8 cellular contexts compared by ENCODE assay signal in genomic region chr16:2223375-2224182, GRCh38. TPM values are rescaled to one million over a fixed set of nuclear protein-coding genes. Genes with fewer than 3 reads are reported as not detected.
DNase-seq lines count a peak whose midpoint lies in the region; ATAC-seq and TF ChIP-seq lines count a peak whose summit lies in the region.

E4F1 (plus strand) TSS chr16:2223591; CDS start chr16:2223614, 23 bp downstream.

- intact Hi-C loops in activated CD4-positive, alpha-beta T cell treated with anti-CD3 and anti-CD28 coated beads, Interleukin-2, amount 10 ng/mL, durations not matched to agents 24 days and 14 days (cut with micrococcal nuclease) = loop anchor here (1.0 to 10.0 kb wide), 7 partner anchors 8 to 311 kb away; partner anchors contain the start of genes CCNF, CEMP1, ECI1 and MLST8
- intact Hi-C loops in left colon (cut with DNase I, micrococcal nuclease) = no loop called here

- peaks cover 5% of the 10 kb centered on the region for H3K36me3 Mint-ChIP-seq in activated CD4-positive, alpha-beta T cell treated with anti-CD3 and anti-CD28 coated beads, Interleukin-2, amount 10 ng/mL, durations not matched to agents 24 days and 14 days (ENCODE audit: low read depth)

- no peaks in the 10 kb centered on the region for H3K4me1 ChIP-seq in BE2C

- no peaks in the 10 kb centered on the region for H3K9me3 Mint-ChIP-seq in activated CD4-positive, alpha-beta T cell treated with anti-CD3 and anti-CD28 coated beads, Interleukin-2, amount 10 ng/mL, durations not matched to agents 24 days and 14 days

- H3K27me3 ChIP-seq in BE2C = no peaks in the 10 kb centered on the region

- peak within 1 kb of the TSS; percentile 74 to 91 for H3K27ac ChIP-seq in coronary artery

- peak within 1 kb of the TSS; percentile 85 for H3K4me3 Mint-ChIP-seq in activated CD4-positive, alpha-beta T cell treated with anti-CD3 and anti-CD28 coated beads, Interleukin-2, amount 10 ng/mL, durations not matched to agents 24 days and 14 days

- H3K4me3 ChIP-seq in BE2C (ENCODE audit: low read depth, low read length) = peak within 1 kb of the TSS; percentile 91
- H3K4me3 ChIP-seq in coronary artery = peak within 1 kb of the TSS; percentile 84

- TF ChIP-seq CTCF in BE2C (IDR thresholded peaks at IDR 0.05; ENCODE audit: low read depth, low read length) = no peak
- TF ChIP-seq CTCF in coronary artery (IDR thresholded peaks at IDR 0.05) = no peak

- peak within 1 kb of the TSS; percentile 79 for H3K27ac Mint-ChIP-seq in activated CD4-positive, alpha-beta T cell treated with anti-CD3 and anti-CD28 coated beads, Interleukin-2, amount 10 ng/mL, durations not matched to agents 24 days and 14 days

- no peaks in the 10 kb centered on the region for H3K9me3 ChIP-seq in BE2C

- no peaks in the 10 kb centered on the region for H3K27me3 Mint-ChIP-seq in activated CD4-positive, alpha-beta T cell treated with anti-CD3 and anti-CD28 coated beads, Interleukin-2, amount 10 ng/mL, durations not matched to agents 24 days and 14 days

- H3K4me1 Mint-ChIP-seq in activated CD4-positive, alpha-beta T cell treated with anti-CD3 and anti-CD28 coated beads, Interleukin-2, amount 10 ng/mL, durations not matched to agents 24 days and 14 days = peaks cover 13% of the 10 kb centered on the region

- DNase-seq in BE2C (peak; percentile 100), GM19240 (ENCODE audit: insufficient read length, low spot score) (peak; percentile 100), NCI-H526 (lab: John Stamatoyannopoulos, UW) (peak; percentile 94 to 99), coronary artery (ENCODE audit: low spot score) (peak; percentile 100), left colon (peak; percentile 100)
- peak; percentile 100 for DNase-seq in activated CD4-positive, alpha-beta T cell treated with anti-CD3 and anti-CD28 coated beads, Interleukin-2, amount 10 ng/mL, durations not matched to agents 24 days and 14 days
- peak; percentile 100 for DNase-seq in stimulated activated CD4-positive, alpha-beta T cell treated with anti-CD3 and anti-CD28 coated beads, Interleukin-1b, Interleukin-23, amount 100 ng/mL, for 48 hours

- peaks cover 7% of the 10 kb centered on the region for H3K36me3 ChIP-seq in BE2C

- peak; percentile 95 for ATAC-seq in HG03460 (IDR thresholded peaks at IDR 0.05; ENCODE audit: unreplicated experiment)
- peak; percentile 91 for ATAC-seq in left colon

RNA-seq across cellular contexts. Expression of gene E4F1, which starts in this region (rescaled TPM):
- polyA plus RNA-seq in BE2C (2012; ENCODE audit: insufficient read depth, insufficient read length, low read depth) = 160 TPM
- 33.4 and 34.7 TPM in 2 replicates for total RNA-seq in activated CD4-positive, alpha-beta T cell treated with anti-CD3 and anti-CD28 coated beads, Interleukin-2, amount 10 ng/mL, durations not matched to agents 24 days and 14 days
- 10 to 100 TPM; 23.6 to 25.1 TPM for total RNA-seq in left colon

Comparison
In these comparisons a context has a peak if more than half of its experiments do, and no peak if none do; other contexts are left out.
1. Peak in every context shown above with its lines: DNase-seq, ATAC-seq, H3K4me3 ChIP-seq and H3K27ac ChIP-seq.